ENCODE assay signal across 1 cellular context in genomic region chr2:240520143-240520973, GRCh38.
TF ChIP-seq lines count a peak whose summit lies in the region.

No MANE protein-coding gene starts in this region.

TF ChIP-seq in IMR-90, 13 proteins besides CTCF, POLR2A, EP300 and RAD21 (continued from another document):
- TF ChIP-seq ELK1 (IDR thresholded peaks at IDR 0.05; ENCODE audit: borderline replicate concordance, low read depth, low read length) (no peak), CEBPB (IDR thresholded peaks at IDR 0.05; ENCODE audit: low read depth, low read length) (no peak), SMC3 (IDR thresholded peaks at IDR 0.05; ENCODE audit: low read depth, low read length) (no peak), BHLHE40 (IDR thresholded peaks at IDR 0.05; ENCODE audit: low read depth, low read length) (no peak), MAFK (IDR thresholded peaks at IDR 0.05; ENCODE audit: low read depth, low read length) (no peak), RCOR1 (IDR thresholded peaks at IDR 0.05; ENCODE audit: insufficient replicate concordance, low read length) (no peak), MAZ (IDR thresholded peaks at IDR 0.05; ENCODE audit: borderline replicate concordance, low read depth, low read length) (no peak), RFX5 (IDR thresholded peaks at IDR 0.05; ENCODE audit: low read depth, low read length) (no peak), NFE2L2 (IDR thresholded peaks at IDR 0.05; ENCODE audit: low read depth, low read length) (no peak), MXI1 (IDR thresholded peaks at IDR 0.05; ENCODE audit: borderline replicate concordance, low read depth, low read length) (no peak), CHD1 (IDR thresholded peaks at IDR 0.05; ENCODE audit: low read depth, low read length) (no peak), USF2 (IDR thresholded peaks at IDR 0.05; ENCODE audit: low read depth, low read length) (no peak)
TF ChIP-seq in IMR-90: peak in this region for 0.
